In the genomic region with DNA sequence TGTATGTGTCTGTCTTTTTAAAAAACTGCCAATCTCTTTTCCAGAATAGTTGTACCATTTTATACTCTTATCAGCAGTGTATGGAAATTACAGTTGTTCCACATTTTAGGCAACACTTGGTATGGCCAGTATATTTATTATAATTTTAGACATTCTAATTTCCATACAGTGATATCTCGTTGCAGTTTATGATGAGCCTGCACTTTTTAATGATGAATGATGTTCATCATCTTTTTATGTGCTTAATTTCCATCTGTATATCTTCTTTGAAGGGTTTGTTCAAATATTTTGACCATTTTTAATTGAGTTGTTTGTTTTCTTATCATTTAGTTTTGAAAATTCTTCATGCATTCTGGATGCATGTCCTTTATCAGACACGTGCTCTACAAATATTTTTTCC, we compare ENCODE assay signal across 34 cellular contexts.
"Had no signal": no experiment of that assay in that cellular context is flagged by ENCODE, and none has a peak within 500 bp of the region (broad histone marks: within the 10 kb centered on the region; RNA-seq: fewer than 3 reads in every experiment).

No MANE protein-coding gene starts in this region.

- H3K27ac ChIP-seq: adrenal gland, body of pancreas, brain microvascular endothelial cell, breast epithelium, VCaP had no signal

- H3K36me3 ChIP-seq: adrenal gland, brain microvascular endothelial cell, breast epithelium had no signal

- H3K4me1 ChIP-seq: adrenal gland, body of pancreas, breast epithelium had no signal

- FAIRE-seq: astrocyte, colon, TTC549 had no signal

- ATAC-seq: activated CD8-positive, alpha-beta T cell treated with anti-CD3 and anti-CD28 coated beads for 36 hours; activated naive CD4-positive, alpha-beta T cell treated with anti-CD3 and anti-CD28 coated beads, Interleukin-2, amount 50 U/mL, for 72 hours; activated T-cell treated with anti-CD3 and anti-CD28 coated beads, Interleukin-2, amount 50 U/mL, for 4 hours; activated T-cell treated with anti-CD3 and anti-CD28 coated beads, Interleukin-2, amount 50 U/mL, for 72 hours; activated T-helper 17 cell treated with anti-CD3 and anti-CD28 coated beads, Interleukin-2, amount 50 U/mL, for 72 hours; body of pancreas had no signal

- H3K27me3 ChIP-seq: adrenal gland, body of pancreas, brain microvascular endothelial cell, breast epithelium had no signal

- H3K4me3 ChIP-seq: adrenal gland, body of pancreas, breast epithelium had no signal

- H3K9me3 ChIP-seq: adrenal gland, body of pancreas, breast epithelium had no signal

- DNase-seq: activated B cell treated with CpG ODN at 0.5 μM for 24 hours; activated CD4-positive, alpha-beta memory T cell treated with anti-CD3 and anti-CD28 coated beads for 36 hours; activated CD4-positive, alpha-beta T cell treated with anti-CD3 and anti-CD28 coated beads for 4 hours; activated CD4-positive, alpha-beta T cell treated with anti-CD3 and anti-CD28 coated beads, Interleukin-2, amount 10 ng/mL, durations not matched to agents 24 days and 14 days; activated CD4-positive, alpha-beta T cell treated with anti-CD3 and anti-CD28 coated beads, Interleukin-2, amount 50 U/mL, for 1 hour; activated CD4-positive, alpha-beta T cell treated with anti-CD3 and anti-CD28 coated beads, Interleukin-2, amount 50 U/mL, for 4 hours; activated CD4-positive, CD25-positive, alpha-beta regulatory T cell treated with anti-CD3 and anti-CD28 coated beads, Interleukin-2, amount 50 U/mL, for 72 hours; activated CD8-positive, alpha-beta memory T cell treated with anti-CD3 and anti-CD28 coated beads, Interleukin-2, amount 50 U/mL, for 4 hours; activated CD8-positive, alpha-beta T cell treated with anti-CD3 and anti-CD28 coated beads for 36 hours; activated effector memory CD4-positive, alpha-beta T cell treated with anti-CD3 and anti-CD28 coated beads, Interleukin-2, amount 50 U/mL, for 16 hours; activated gamma-delta T cell treated with Interleukin-2 at 50 U/mL for 16 hours; activated naive CD4-positive, alpha-beta T cell; activated naive CD4-positive, alpha-beta T cell treated with anti-CD3 and anti-CD28 coated beads for 36 hours; activated naive CD4-positive, alpha-beta T cell treated with anti-CD3 and anti-CD28 coated beads, Interleukin-2, amount 50 U/mL, for 16 hours; activated naive CD8-positive, alpha-beta T cell treated with anti-CD3 and anti-CD28 coated beads for 36 hours; activated T-cell treated with anti-CD3 and anti-CD28 coated beads for 4 hours; activated T-cell treated with anti-CD3 and anti-CD28 coated beads, Interleukin-2, amount 50 U/mL, for 1 hour; activated T-cell treated with anti-CD3 and anti-CD28 coated beads, Interleukin-2, amount 50 U/mL, for 4 hours; activated T-cell treated with anti-CD3 and anti-CD28 coated beads, Interleukin-2, amount 50 U/mL, for 72 hours; adrenal gland; amniotic stem cell; aorta; body of pancreas; brain microvascular endothelial cell; central memory CD4-positive, alpha-beta T cell; T-helper 2 cell; T-helper 9 cell had no signal
